14 cellular contexts compared by ENCODE assay signal in genomic region chr12:78086553-78087362, GRCh38.
A peak's percentile ranks its signal among the peaks of the same experiment; 100 is the strongest.
DNase-seq lines count a peak whose midpoint lies in the region; ATAC-seq and TF ChIP-seq lines count a peak whose summit lies in the region.
"Had no signal": no experiment of that assay in that cellular context is flagged by ENCODE, and none has a peak within 500 bp of the region (broad histone marks: within the 10 kb centered on the region; RNA-seq: fewer than 3 reads in every experiment).

No MANE protein-coding gene starts in this region.

- H3K9ac ChIP-seq in neural progenitor cell = no peak overlapping the region

- no peak overlapping the region for H3K27ac ChIP-seq in C4-2B
- H3K27ac ChIP-seq in OCI-LY7 (ENCODE audit: low read depth, low read length, poor library complexity, severe bottlenecking) = no peak overlapping the region
- H3K27ac ChIP-seq in dorsolateral prefrontal cortex = peak overlapping the region in 51 of 59 donors; percentile 0 to 92 (median 59)
- H3K27ac ChIP-seq in neural progenitor cell = no peak overlapping the region
- no peak overlapping the region for H3K27ac ChIP-seq in WERI-Rb-1

- CTCF ChIA-PET in OCI-LY7 (lab: Charles Lee; ENCODE audit: unreplicated experiment) = no interaction called here

- peak; percentile 62 for TF ChIP-seq CTCF in C4-2B (conservative IDR thresholded peaks at IDR 0.05)
- peak; percentile 52 for TF ChIP-seq CTCF in OCI-LY7 (conservative IDR thresholded peaks at IDR 0.05; ENCODE audit: low read length)
- peak in 37 of 56 donors; percentile 9 to 47 (median 24) for TF ChIP-seq CTCF in dorsolateral prefrontal cortex (IDR thresholded peaks at IDR 0.05 in 54 of 56, conservative IDR thresholded peaks at IDR 0.05 in 2 of 56; ENCODE audit: low read depth in 1 of 56, partially characterized antibody in 56 of 56)
- TF ChIP-seq CTCF in neural progenitor cell (IDR thresholded peaks at IDR 0.05) = peak; percentile 19
- no peak for TF ChIP-seq CTCF in mucosa of descending colon (IDR thresholded peaks at IDR 0.05)
- no peak for TF ChIP-seq CTCF in WERI-Rb-1 (IDR thresholded peaks at IDR 0.05; ENCODE audit: low read depth, low read length)

- H3K27ac Mint-ChIP-seq in neural progenitor cell = no peak overlapping the region
- no peak overlapping the region for H3K27ac Mint-ChIP-seq in T-helper 2 cell treated with Interferon-gamma antibody and Interleukin-4, amounts not matched to agents 5 μg/mL and 100 μg/mL, for 36 hours
- H3K27ac Mint-ChIP-seq: CD14-positive monocyte; immature natural killer cell; stimulated activated memory B cell treated with anti-CD40 and anti-IgM and Interleukin-4, amounts not matched to agents 10 μg/mL and 1 μg/mL and 100 μg/mL, for 72 hours had no signal

- no peak for ATAC-seq in mucosa of descending colon
- ATAC-seq: K562; stimulated activated memory B cell treated with anti-CD40 and anti-IgM and Interleukin-4, amounts not matched to agents 10 μg/mL and 1 μg/mL and 100 μg/mL, for 72 hours had no signal

- no peaks in the 10 kb centered on the region for H3K79me2 ChIP-seq in OCI-LY7 (ENCODE audit: insufficient read depth, low read depth, low read length)
- H3K79me2 ChIP-seq in neural progenitor cell (ENCODE audit: low read depth) = no peaks in the 10 kb centered on the region

- H3K36me3 Mint-ChIP-seq in neural progenitor cell = no peaks in the 10 kb centered on the region
- no peaks in the 10 kb centered on the region for H3K36me3 Mint-ChIP-seq in T-helper 2 cell treated with Interferon-gamma antibody and Interleukin-4, amounts not matched to agents 5 μg/mL and 100 μg/mL, for 36 hours (ENCODE audit: low read depth)
- H3K36me3 Mint-ChIP-seq: CD14-positive monocyte; immature natural killer cell; stimulated activated memory B cell treated with anti-CD40 and anti-IgM and Interleukin-4, amounts not matched to agents 10 μg/mL and 1 μg/mL and 100 μg/mL, for 72 hours had no signal

- H3K4me3 Mint-ChIP-seq in neural progenitor cell = no peak overlapping the region
- H3K4me3 Mint-ChIP-seq in T-helper 2 cell treated with Interferon-gamma antibody and Interleukin-4, amounts not matched to agents 5 μg/mL and 100 μg/mL, for 36 hours = no peak overlapping the region
- H3K4me3 Mint-ChIP-seq: CD14-positive monocyte; immature natural killer cell; stimulated activated memory B cell treated with anti-CD40 and anti-IgM and Interleukin-4, amounts not matched to agents 10 μg/mL and 1 μg/mL and 100 μg/mL, for 72 hours had no signal

- H3K27me3 Mint-ChIP-seq in neural progenitor cell (ENCODE audit: insufficient read depth, low read depth) = no peaks in the 10 kb centered on the region
- no peaks in the 10 kb centered on the region for H3K27me3 Mint-ChIP-seq in T-helper 2 cell treated with Interferon-gamma antibody and Interleukin-4, amounts not matched to agents 5 μg/mL and 100 μg/mL, for 36 hours (ENCODE audit: low read depth)
- H3K27me3 Mint-ChIP-seq: stimulated activated memory B cell treated with anti-CD40 and anti-IgM and Interleukin-4, amounts not matched to agents 10 μg/mL and 1 μg/mL and 100 μg/mL, for 72 hours had no signal

- intact Hi-C loops in OCI-LY7 (cut with micrococcal nuclease; ENCODE audit: unreplicated experiment) (no loop called here), dorsolateral prefrontal cortex (cut with DNase I) (loop anchor here in 1 of 2 donors (10.0 kb wide), 2 partner anchors 52 to 82 kb away; no protein-coding TSS in a partner anchor), mucosa of descending colon (cut with DNase I, micrococcal nuclease) (no loop called here)

- H3K4me2 ChIP-seq in OCI-LY7 (ENCODE audit: low read length) (no peak overlapping the region), neural progenitor cell (no peak overlapping the region)

- no peak overlapping the region for H3K4me3 ChIP-seq in OCI-LY7 (ENCODE audit: low read depth, low read length, poor library complexity, severe bottlenecking)
- H3K4me3 ChIP-seq in dorsolateral prefrontal cortex = no peak overlapping the region
- no peak overlapping the region for H3K4me3 ChIP-seq in neural progenitor cell
- no peak overlapping the region for H3K4me3 ChIP-seq in mucosa of descending colon
- H3K4me3 ChIP-seq in WERI-Rb-1 (ENCODE audit: low read depth, low read length) = no peak overlapping the region
- H3K4me3 ChIP-seq: K562 had no signal

- H3F3A ChIP-seq in neural progenitor cell (ENCODE audit: low read depth) = no peaks in the 10 kb centered on the region

- no peaks in the 10 kb centered on the region for H3K9me3 ChIP-seq in OCI-LY7 (ENCODE audit: low read length)
- no peaks in the 10 kb centered on the region for H3K9me3 ChIP-seq in neural progenitor cell (ENCODE audit: low read depth)
- H3K9me3 ChIP-seq in mucosa of descending colon = no peaks in the 10 kb centered on the region
- no peaks in the 10 kb centered on the region for H3K9me3 ChIP-seq in WERI-Rb-1 (ENCODE audit: severe bottlenecking)

- no peaks in the 10 kb centered on the region for H3K9me2 ChIP-seq in OCI-LY7 (ENCODE audit: insufficient read depth, low read length)

- H3K9me3 Mint-ChIP-seq in neural progenitor cell = no peaks in the 10 kb centered on the region
- no peaks in the 10 kb centered on the region for H3K9me3 Mint-ChIP-seq in T-helper 2 cell treated with Interferon-gamma antibody and Interleukin-4, amounts not matched to agents 5 μg/mL and 100 μg/mL, for 36 hours
- H3K9me3 Mint-ChIP-seq: stimulated activated memory B cell treated with anti-CD40 and anti-IgM and Interleukin-4, amounts not matched to agents 10 μg/mL and 1 μg/mL and 100 μg/mL, for 72 hours had no signal

- POLR2A ChIA-PET in OCI-LY7 (lab: Charles Lee) = interaction anchor here (0.7 kb wide), 1 partner anchor 43 kb away, joined by 3 read pairs; no protein-coding TSS in a partner anchor

- H3K36me3 ChIP-seq in OCI-LY7 (ENCODE audit: insufficient read depth, low read length) = no peaks in the 10 kb centered on the region
- no peaks in the 10 kb centered on the region for H3K36me3 ChIP-seq in neural progenitor cell
- no peaks in the 10 kb centered on the region for H3K36me3 ChIP-seq in mucosa of descending colon (ENCODE audit: low read depth)
- no peaks in the 10 kb centered on the region for H3K36me3 ChIP-seq in WERI-Rb-1

- H3K27me3 ChIP-seq in dorsolateral prefrontal cortex (no peaks in the 10 kb centered on the region), neural progenitor cell (no peaks in the 10 kb centered on the region), WERI-Rb-1 (ENCODE audit: insufficient read depth, low read depth, severe bottlenecking) (no peaks in the 10 kb centered on the region)

- BruUV-seq in OCI-LY7 (replicated peaks; lab: Mats Ljungman, UMichigan) = no TSS peak

- no peaks in the 10 kb centered on the region for H4K20me1 ChIP-seq in OCI-LY7 (ENCODE audit: insufficient read depth, low read length)
- H4K20me1 ChIP-seq in neural progenitor cell (ENCODE audit: low read depth) = no peaks in the 10 kb centered on the region

- H3K4me1 ChIP-seq in OCI-LY7 (ENCODE audit: insufficient read depth, low read length, poor library complexity, severe bottlenecking) = peaks cover 12% of the 10 kb centered on the region
- no peaks in the 10 kb centered on the region for H3K4me1 ChIP-seq in neural progenitor cell
- no peaks in the 10 kb centered on the region for H3K4me1 ChIP-seq in mucosa of descending colon (ENCODE audit: low read depth)

- H3K4me1 Mint-ChIP-seq in neural progenitor cell = no peaks in the 10 kb centered on the region
- H3K4me1 Mint-ChIP-seq in T-helper 2 cell treated with Interferon-gamma antibody and Interleukin-4, amounts not matched to agents 5 μg/mL and 100 μg/mL, for 36 hours (ENCODE audit: low read depth) = no peaks in the 10 kb centered on the region
- H3K4me1 Mint-ChIP-seq: immature natural killer cell; stimulated activated memory B cell treated with anti-CD40 and anti-IgM and Interleukin-4, amounts not matched to agents 10 μg/mL and 1 μg/mL and 100 μg/mL, for 72 hours had no signal

- H2AFZ ChIP-seq in OCI-LY7 (ENCODE audit: low read length) (no peak overlapping the region; the same call in 1 of the 2 replicates), neural progenitor cell (replicated peaks) (no peak overlapping the region)

- DNase-seq in OCI-LY7 (ENCODE audit: low spot score) (no peak), dorsolateral prefrontal cortex (no peak), neural progenitor cell (ENCODE audit: low spot score) (no peak), mucosa of descending colon (no peak), WERI-Rb-1 (no peak), AG08396 (ENCODE audit: low spot score) (no peak)
- DNase-seq in T-helper 2 cell treated with Interferon-gamma antibody and Interleukin-4, amounts not matched to agents 5 μg/mL and 100 μg/mL, for 36 hours (ENCODE audit: low spot score) = no peak
- DNase-seq: activated CD8-positive, alpha-beta memory T cell treated with anti-CD3 and anti-CD28 coated beads for 24 hours; aorta; immature natural killer cell had no signal

Comparison
In these comparisons a context has a peak if more than half of its experiments do, and no peak if none do; other contexts are left out.
1. H3K27ac ChIP-seq: peak in dorsolateral prefrontal cortex (51 of 59); none in C4-2B (single experiment), OCI-LY7 (single experiment), neural progenitor cell (single experiment) and WERI-Rb-1 (single experiment).
2. CTCF ChIP-seq: peak in C4-2B (single experiment), OCI-LY7 (single experiment), dorsolateral prefrontal cortex (37 of 56) and neural progenitor cell (single experiment); none in mucosa of descending colon (single experiment) and WERI-Rb-1 (single experiment).